In the genomic region with DNA sequence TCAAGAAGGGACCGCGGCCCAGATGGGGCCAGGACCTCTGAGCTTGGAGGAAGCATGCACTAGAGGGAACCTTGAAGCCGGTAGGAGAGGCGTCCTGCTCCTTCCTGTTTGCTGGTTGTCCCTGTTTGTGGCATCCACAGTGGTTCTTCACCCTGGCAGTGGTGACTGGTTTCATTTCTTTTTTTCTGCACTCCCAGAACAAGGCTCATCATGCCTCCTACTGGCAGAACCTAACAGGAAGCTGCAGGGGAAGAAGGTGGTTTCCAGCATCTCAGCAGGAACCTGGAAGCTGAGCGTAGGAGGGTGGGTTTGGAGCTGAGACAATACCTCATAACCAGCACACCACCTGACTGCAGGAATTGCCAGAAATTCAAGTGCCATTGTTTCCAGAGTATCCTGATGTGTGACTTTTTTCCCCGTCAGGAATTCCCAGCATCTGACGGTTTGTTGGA, we compare ENCODE assay signal across 8 cellular contexts. TPM values are rescaled to one million over a fixed set of nuclear protein-coding genes. Genes with fewer than 3 reads are reported as not detected.
A peak's percentile ranks its signal among the peaks of the same experiment; 100 is the strongest.
DNase-seq lines count a peak whose midpoint lies in the region; ATAC-seq and TF ChIP-seq lines count a peak whose summit lies in the region.

No MANE protein-coding gene starts in this region.

- peak; percentile 57 for TF ChIP-seq CTCF in LNCaP clone FGC (IDR thresholded peaks at IDR 0.05; ENCODE audit: control insufficient read depth, extremely low read depth, insufficient read depth)

- H3K9ac ChIP-seq in skeletal muscle tissue (ENCODE audit: low read depth in 1 of 3, low read length in 3 of 3) = no peak overlapping the region

- H3K9me3 ChIP-seq in right cardiac atrium (ENCODE audit: control insufficient read depth, low read length) = no peaks in the 10 kb centered on the region
- no peaks in the 10 kb centered on the region for H3K9me3 ChIP-seq in skeletal muscle tissue (ENCODE audit: control insufficient read depth in 3 of 3, low read length in 3 of 3)

- DNase-seq in Right ventricle myocardium inferior (ENCODE audit: missing footprints) (no peak), cardiac septum (ENCODE audit: low spot score) (no peak), H4 (ENCODE audit: low spot score) (peak; percentile 44), LNCaP clone FGC (ENCODE audit: low read depth) (peak; percentile 62), amniotic epithelial cell (ENCODE audit: low read depth) (peak; percentile 46), right cardiac atrium (peak in 2 of 3 donors; percentile 28 to 47), NCI-H2227 (lab: John Stamatoyannopoulos, UW; ENCODE audit: unreplicated experiment) (no peak)

- intact Hi-C loops in Right ventricle myocardium inferior (cut with DNase I) = no loop called here
- intact Hi-C loops in cardiac septum (cut with DNase I) = loop anchor here (2.0 kb wide), 1 partner anchor 77 kb away; no protein-coding TSS in a partner anchor
- intact Hi-C loops in right cardiac atrium (cut with DNase I) = loop anchor here in 2 of 4 donors (5.0 to 10.0 kb wide), 3 partner anchors 33 to 75 kb away; a partner anchor contains a TSS

- no peaks in the 10 kb centered on the region for H3K36me3 ChIP-seq in skeletal muscle tissue (ENCODE audit: control insufficient read depth in 3 of 3, insufficient read depth in 3 of 3, low read length in 3 of 3)

- H3K27me3 ChIP-seq in right cardiac atrium (ENCODE audit: control insufficient read depth, insufficient read depth) (no peaks in the 10 kb centered on the region), skeletal muscle tissue (ENCODE audit: control insufficient read depth in 3 of 3, insufficient read depth in 3 of 3, low read length in 3 of 3) (no peaks in the 10 kb centered on the region)

- peak; percentile 44 for ATAC-seq in Right ventricle myocardium inferior
- peak; percentile 47 to 79 for ATAC-seq in right cardiac atrium

- H3K27ac ChIP-seq in right cardiac atrium (ENCODE audit: low read length) (peak overlapping the region; percentile 51), skeletal muscle tissue (ENCODE audit: low read depth, low read length) (peak overlapping the region; percentile 69)

- 65% methylated on average over 7 of the region's 7 CpGs for WGBS in right cardiac atrium

- H3K4me3 ChIP-seq in LNCaP clone FGC (ENCODE audit: low read depth, low read length) (no peak overlapping the region), right cardiac atrium (ENCODE audit: low read length) (no peak overlapping the region), skeletal muscle tissue (ENCODE audit: low read length in 3 of 3) (no peak overlapping the region)

- no peaks in the 10 kb centered on the region for H3K4me1 ChIP-seq in right cardiac atrium (ENCODE audit: control insufficient read depth, insufficient read depth, low read length)
- peaks cover 2 to 5% (median 3%) of the 10 kb centered on the region in 3 donors for H3K4me1 ChIP-seq in skeletal muscle tissue (ENCODE audit: control insufficient read depth in 3 of 3, insufficient read depth in 3 of 3, low read length in 3 of 3)

RNA-seq across cellular contexts. Expression of a gene that starts 5.8 kb away (rescaled TPM):
- total RNA-seq in Right ventricle myocardium inferior = 4.4 TPM
- 8.5 TPM for total RNA-seq in cardiac septum
- 17.8 and 20.6 TPM in 2 replicates for total RNA-seq in H4 (2014; rRNA removed; shearing (Covaris generic))
- 1 to 10 TPM; 6.3 to 7.8 (median 6.8) TPM for total RNA-seq in right cardiac atrium
- polyA plus RNA-seq in right cardiac atrium = 3.8 TPM
- 5.7 TPM for total RNA-seq in skeletal muscle tissue

RNA-seq across cellular contexts. Expression of a gene that starts 14.3 kb away (rescaled TPM):
- total RNA-seq in Right ventricle myocardium inferior = 0.27 TPM
- 0.11 TPM for total RNA-seq in cardiac septum
- total RNA-seq in H4 (2014; rRNA removed; shearing (Covaris generic)) = 0.04 TPM in 1 of 2 replicates, not detected in the other
- under 1 TPM; 0.14 to 0.45 (median 0.16) TPM for total RNA-seq in right cardiac atrium
- 0.11 TPM for polyA plus RNA-seq in right cardiac atrium
- total RNA-seq in skeletal muscle tissue = not detected

RNA-seq across cellular contexts. Expression of a gene that starts 15.9 kb away (rescaled TPM):
- total RNA-seq in Right ventricle myocardium inferior = 231 TPM
- 233 TPM for total RNA-seq in cardiac septum
- 50.6 and 85.4 TPM in 2 replicates for total RNA-seq in H4 (2014; rRNA removed; shearing (Covaris generic))
- total RNA-seq in right cardiac atrium = 100 to 1,000 TPM; 197 to 245 (median 219) TPM
- polyA plus RNA-seq in right cardiac atrium = 262 TPM
- 67.8 TPM for total RNA-seq in skeletal muscle tissue

RNA-seq across cellular contexts. Expression of a gene that starts 55.0 kb away (rescaled TPM):
- total RNA-seq in Right ventricle myocardium inferior (0.62 TPM), cardiac septum (4.5 TPM), right cardiac atrium (1 to 10 TPM; 3.1 to 9.9 (median 4.3) TPM), skeletal muscle tissue (2.1 TPM)
- total RNA-seq in H4 (2014; rRNA removed; shearing (Covaris generic)) = 0.04 TPM in 2 replicates
- polyA plus RNA-seq in right cardiac atrium = 1.9 TPM

Comparison
In these comparisons a context has a peak if more than half of its experiments do, and no peak if none do; other contexts are left out.
1. DNase-seq: peak in H4 (single experiment), LNCaP clone FGC (single experiment), amniotic epithelial cell (single experiment) and right cardiac atrium (2 of 3); none in Right ventricle myocardium inferior (single experiment), cardiac septum (single experiment) and NCI-H2227 (single experiment).